ENCODE assay signal across 32 cellular contexts in genomic region chr5:151614565-151614964, GRCh38. TPM values are rescaled to one million over a fixed set of nuclear protein-coding genes. Genes with fewer than 3 reads are reported as not detected.
DNase-seq lines count a peak whose midpoint lies in the region; ATAC-seq and TF ChIP-seq lines count a peak whose summit lies in the region.
"Had no signal": no experiment of that assay in that cellular context is flagged by ENCODE, and none has a peak within 500 bp of the region (broad histone marks: within the 10 kb centered on the region; RNA-seq: fewer than 3 reads in every experiment).

No MANE protein-coding gene starts in this region.

- H3K9ac ChIP-seq in PC-3 (ENCODE audit: low read length) (peak overlapping the region; percentile 64; the same call in 1 of the 2 replicates), smooth muscle cell (ENCODE audit: low read depth) (no peak overlapping the region)

- peaks cover 46% of the 10 kb centered on the region for H3K4me1 Mint-ChIP-seq in activated CD4-positive, alpha-beta T cell treated with anti-CD3 and anti-CD28 coated beads for 36 hours

- H3K27ac Mint-ChIP-seq in activated CD4-positive, alpha-beta T cell treated with anti-CD3 and anti-CD28 coated beads for 36 hours, result peak overlapping the region; percentile 0
- H3K27ac Mint-ChIP-seq: activated CD4-positive, alpha-beta T cell treated with anti-CD3 and anti-CD28 coated beads, Interleukin-2, amount 10 ng/mL, durations not matched to agents 7 days and 5 days; activated naive CD8-positive, alpha-beta T cell; activated T-cell treated with anti-CD3 and anti-CD28 coated beads, Interleukin-2, amount 50 U/mL, for 24 hours; stimulated activated memory B cell treated with anti-CD40 and anti-IgM and Interleukin-4, amounts not matched to agents 10 μg/mL and 1 μg/mL and 100 μg/mL, for 72 hours; WTC11 had no signal

- intact Hi-C loops in activated CD4-positive, alpha-beta T cell treated with anti-CD3 and anti-CD28 coated beads for 36 hours (cut with DNase I, micrococcal nuclease), result loop anchor here in 1 of 2 experiments (5.0 kb wide), 1 partner anchor 47 kb away; no protein-coding TSS in a partner anchor
- intact Hi-C loops in PC-3 (cut with micrococcal nuclease) (no loop called here), ascending aorta (cut with DNase I) (no loop called here)

- H3F3A ChIP-seq in PC-3 (ENCODE audit: low read length, unreplicated experiment) (peaks cover 6% of the 10 kb centered on the region), smooth muscle cell (ENCODE audit: low read depth) (no peaks in the 10 kb centered on the region)

- H3K4me2 ChIP-seq in PC-3 (ENCODE audit: low read length), result peak overlapping the region; percentile 72
- no peak overlapping the region for H3K4me2 ChIP-seq in smooth muscle cell

- DNase-seq in activated CD4-positive, alpha-beta T cell treated with anti-CD3 and anti-CD28 coated beads for 36 hours, result no peak
- DNase-seq in activated CD4-positive, alpha-beta T cell treated with anti-CD3 and anti-CD28 coated beads, Interleukin-2, amount 50 U/mL, for 4 hours, result no peak
- DNase-seq in PC-3 (peak; percentile 73), foreskin keratinocyte (no peak), smooth muscle cell (lab: John Stamatoyannopoulos, UW; ENCODE audit: unreplicated experiment) (no peak), NCI-H2196 treated with DMSO at 0.1 percent for 48 hours (lab: John Stamatoyannopoulos, UW; ENCODE audit: unreplicated experiment) (no peak), H7 (no peak), ascending aorta (ENCODE audit: low spot score in 2 of 2) (no peak)
- DNase-seq: activated CD4-positive, alpha-beta T cell treated with anti-CD3 and anti-CD28 coated beads, Interleukin-2, amount 10 ng/mL, durations not matched to agents 7 days and 5 days; activated effector memory CD4-positive, alpha-beta T cell treated with anti-CD3 and anti-CD28 coated beads, Interleukin-2, amount 50 U/mL, for 16 hours; activated T-cell treated with anti-CD3 and anti-CD28 coated beads, Interleukin-2, amount 50 U/mL, for 24 hours; aorta; caudate nucleus; effector CD8-positive, alpha-beta T cell; erythroblast; GOT3; KBM-7; kidney glomerular epithelial cell; lower lobe of right lung; MM.1S; natural killer cell; NCI-H2029 treated with DMSO at 0.1 percent for 48 hours; NCI-H226; NCI-H526 treated with DMSO at 0.1 percent for 48 hours; T-cell; upper lobe of left lung had no signal

- H3K79me2 ChIP-seq in PC-3 (ENCODE audit: low read length), result no peaks in the 10 kb centered on the region
- no peaks in the 10 kb centered on the region for H3K79me2 ChIP-seq in smooth muscle cell (ENCODE audit: low read depth)

- H3K27me3 ChIP-seq in PC-3 (ENCODE audit: low read length) (no peaks in the 10 kb centered on the region), foreskin keratinocyte (no peaks in the 10 kb centered on the region), smooth muscle cell (ENCODE audit: low read depth) (peaks cover 20% of the 10 kb centered on the region), H7 (ENCODE audit: control insufficient read depth, insufficient read depth, low read length) (no peaks in the 10 kb centered on the region), ascending aorta (no peaks in the 10 kb centered on the region)
- H3K27me3 ChIP-seq: upper lobe of left lung had no signal

- H3K4me1 ChIP-seq in PC-3 (ENCODE audit: insufficient read depth, low read length), result peaks cover 59% of the 10 kb centered on the region
- peaks cover 62% of the 10 kb centered on the region for H3K4me1 ChIP-seq in foreskin keratinocyte
- peaks cover 7% of the 10 kb centered on the region for H3K4me1 ChIP-seq in smooth muscle cell (ENCODE audit: low read depth)
- no peaks in the 10 kb centered on the region for H3K4me1 ChIP-seq in ascending aorta
- H3K4me1 ChIP-seq: lower lobe of right lung, upper lobe of left lung had no signal

- CTCF ChIA-PET in activated CD4-positive, alpha-beta T cell treated with anti-CD3 and anti-CD28 coated beads for 36 hours (lab: Charles Lee), result interaction anchor here (3.3 kb wide), 1 partner anchor 37 kb away, joined by 20 read pairs; no protein-coding TSS in a partner anchor
- CTCF ChIA-PET in PC-3 (lab: Charles Lee), result no interaction called here

- no peaks in the 10 kb centered on the region for H3K9me2 ChIP-seq in PC-3 (replicated peaks; ENCODE audit: low read length)

- H4K20me1 ChIP-seq in PC-3 (ENCODE audit: low read length), result no peaks in the 10 kb centered on the region
- H4K20me1 ChIP-seq in smooth muscle cell (ENCODE audit: low read depth), result no peaks in the 10 kb centered on the region

- no peaks in the 10 kb centered on the region for H3K36me3 ChIP-seq in PC-3 (ENCODE audit: low read depth, low read length)
- no peaks in the 10 kb centered on the region for H3K36me3 ChIP-seq in smooth muscle cell (ENCODE audit: low read depth)
- H3K36me3 ChIP-seq in H7 (replicated peaks; ENCODE audit: control insufficient read depth, insufficient read depth, low read length), result no peaks in the 10 kb centered on the region
- no peaks in the 10 kb centered on the region for H3K36me3 ChIP-seq in ascending aorta
- H3K36me3 ChIP-seq: lower lobe of right lung, upper lobe of left lung had no signal

- no peak overlapping the region for H3K4me3 Mint-ChIP-seq in activated CD4-positive, alpha-beta T cell treated with anti-CD3 and anti-CD28 coated beads for 36 hours
- H3K4me3 Mint-ChIP-seq: activated CD4-positive, alpha-beta T cell treated with anti-CD3 and anti-CD28 coated beads, Interleukin-2, amount 10 ng/mL, durations not matched to agents 7 days and 5 days; activated naive CD8-positive, alpha-beta T cell; activated T-cell treated with anti-CD3 and anti-CD28 coated beads, Interleukin-2, amount 50 U/mL, for 24 hours; natural killer cell; stimulated activated memory B cell treated with anti-CD40 and anti-IgM and Interleukin-4, amounts not matched to agents 10 μg/mL and 1 μg/mL and 100 μg/mL, for 72 hours; WTC11 had no signal

- no peak overlapping the region for H2AFZ ChIP-seq in PC-3 (ENCODE audit: low read length)
- no peak overlapping the region for H2AFZ ChIP-seq in smooth muscle cell (ENCODE audit: low read depth)

- no peak for ATAC-seq in activated CD4-positive, alpha-beta T cell treated with anti-CD3 and anti-CD28 coated beads for 36 hours
- ATAC-seq in PC-3, result peak; percentile 12
- ATAC-seq in foreskin keratinocyte, result no peak
- ATAC-seq: lower lobe of right lung; natural killer cell; stimulated activated memory B cell treated with anti-CD40 and anti-IgM and Interleukin-4, amounts not matched to agents 10 μg/mL and 1 μg/mL and 100 μg/mL, for 72 hours; T-cell; WTC11 had no signal

- no peaks in the 10 kb centered on the region for H3K9me3 Mint-ChIP-seq in activated CD4-positive, alpha-beta T cell treated with anti-CD3 and anti-CD28 coated beads for 36 hours (ENCODE audit: low read depth)
- H3K9me3 Mint-ChIP-seq: activated CD4-positive, alpha-beta T cell treated with anti-CD3 and anti-CD28 coated beads, Interleukin-2, amount 10 ng/mL, durations not matched to agents 7 days and 5 days; activated T-cell treated with anti-CD3 and anti-CD28 coated beads, Interleukin-2, amount 50 U/mL, for 24 hours; natural killer cell; stimulated activated memory B cell treated with anti-CD40 and anti-IgM and Interleukin-4, amounts not matched to agents 10 μg/mL and 1 μg/mL and 100 μg/mL, for 72 hours; T-cell had no signal

- POLR2A ChIA-PET in activated CD4-positive, alpha-beta T cell treated with anti-CD3 and anti-CD28 coated beads for 36 hours (lab: Charles Lee), result no interaction called here
- POLR2A ChIA-PET in PC-3 (lab: Charles Lee; ENCODE audit: unreplicated experiment), result no interaction called here

- H3K27me3 Mint-ChIP-seq in activated CD4-positive, alpha-beta T cell treated with anti-CD3 and anti-CD28 coated beads for 36 hours, result no peaks in the 10 kb centered on the region
- H3K27me3 Mint-ChIP-seq: activated naive CD8-positive, alpha-beta T cell; T-cell had no signal

- no TSS peak for BruUV-seq in PC-3 (replicated peaks; lab: Mats Ljungman, UMichigan)

- no peaks in the 10 kb centered on the region for H3K36me3 Mint-ChIP-seq in activated CD4-positive, alpha-beta T cell treated with anti-CD3 and anti-CD28 coated beads for 36 hours (ENCODE audit: low read depth)
- H3K36me3 Mint-ChIP-seq: activated naive CD8-positive, alpha-beta T cell; natural killer cell; stimulated activated memory B cell treated with anti-CD40 and anti-IgM and Interleukin-4, amounts not matched to agents 10 μg/mL and 1 μg/mL and 100 μg/mL, for 72 hours; T-cell; WTC11 had no signal

- no peaks in the 10 kb centered on the region for H3K9me3 ChIP-seq in PC-3 (ENCODE audit: low read length)
- H3K9me3 ChIP-seq in smooth muscle cell (replicated peaks; ENCODE audit: low read depth), result no peaks in the 10 kb centered on the region
- no peaks in the 10 kb centered on the region for H3K9me3 ChIP-seq in ascending aorta
- H3K9me3 ChIP-seq: lower lobe of right lung, upper lobe of left lung had no signal

- H3K4me3 ChIP-seq in PC-3 (ENCODE audit: low read length) (no peak overlapping the region), smooth muscle cell (no peak overlapping the region), H7 (ENCODE audit: insufficient read depth, low read depth, low read length) (no peak overlapping the region), ascending aorta (no peak overlapping the region)
- H3K4me3 ChIP-seq: coronary artery, lower lobe of right lung, upper lobe of left lung had no signal

- no peak for TF ChIP-seq CTCF in PC-3 (conservative IDR thresholded peaks at IDR 0.05; ENCODE audit: low read depth, low read length)
- no peak for TF ChIP-seq CTCF in foreskin keratinocyte (conservative IDR thresholded peaks at IDR 0.05)
- no peak for TF ChIP-seq CTCF in smooth muscle cell (IDR thresholded peaks at IDR 0.05; ENCODE audit: borderline replicate concordance, insufficient read depth, poor library complexity, severe bottlenecking)
- no peak for TF ChIP-seq CTCF in ascending aorta (IDR thresholded peaks at IDR 0.05)

- peak overlapping the region; percentile 92 for H3K27ac ChIP-seq in PC-3 (ENCODE audit: low read length)
- H3K27ac ChIP-seq in foreskin keratinocyte, result peak overlapping the region; percentile 97
- H3K27ac ChIP-seq in smooth muscle cell (ENCODE audit: low read depth), result peak overlapping the region; percentile 83
- no peak overlapping the region for H3K27ac ChIP-seq in ascending aorta
- H3K27ac ChIP-seq: coronary artery, lower lobe of right lung, upper lobe of left lung had no signal

- WGBS in smooth muscle cell (ENCODE audit: low lambda C conversion rate), result 91% methylated on average over 7 of the region's 7 CpGs

RNA-seq across cellular contexts. Expression of gene FAT2, which starts 23.4 kb away (rescaled TPM):
- not detected for total RNA-seq in activated CD4-positive, alpha-beta T cell treated with anti-CD3 and anti-CD28 coated beads for 36 hours
- total RNA-seq in PC-3 (2014; rRNA removed), result not detected in 2 replicates
- total RNA-seq in foreskin keratinocyte, result 85.9 and 95.1 TPM in 2 replicates
- polyA plus RNA-seq in foreskin keratinocyte, result 26.4 and 26.8 TPM in 2 replicates
- 7.0 and 10.1 TPM in 2 replicates for total RNA-seq in smooth muscle cell
- polyA plus RNA-seq in smooth muscle cell, result 0.65 and 3.8 TPM in 2 replicates
- total RNA-seq in H7 (2014; rRNA removed; shearing (Covaris generic)), result under 0.01 TPM in 2 replicates
- total RNA-seq in ascending aorta, result not detected
- total RNA-seq: activated CD4-positive, alpha-beta T cell treated with anti-CD3 and anti-CD28 coated beads, Interleukin-2, amount 10 ng/mL, durations not matched to agents 7 days and 5 days; mononuclear cell; natural killer cell; RPMI7951; T-cell had no signal
- polyA plus RNA-seq: aorta had no signal

Comparison
In these comparisons a context has a peak if more than half of its experiments do, and no peak if none do; other contexts are left out.
1. H3K27ac ChIP-seq: peak in PC-3 (single experiment), foreskin keratinocyte (single experiment) and smooth muscle cell (single experiment); none in ascending aorta (0 of 2).